In the genomic region with DNA sequence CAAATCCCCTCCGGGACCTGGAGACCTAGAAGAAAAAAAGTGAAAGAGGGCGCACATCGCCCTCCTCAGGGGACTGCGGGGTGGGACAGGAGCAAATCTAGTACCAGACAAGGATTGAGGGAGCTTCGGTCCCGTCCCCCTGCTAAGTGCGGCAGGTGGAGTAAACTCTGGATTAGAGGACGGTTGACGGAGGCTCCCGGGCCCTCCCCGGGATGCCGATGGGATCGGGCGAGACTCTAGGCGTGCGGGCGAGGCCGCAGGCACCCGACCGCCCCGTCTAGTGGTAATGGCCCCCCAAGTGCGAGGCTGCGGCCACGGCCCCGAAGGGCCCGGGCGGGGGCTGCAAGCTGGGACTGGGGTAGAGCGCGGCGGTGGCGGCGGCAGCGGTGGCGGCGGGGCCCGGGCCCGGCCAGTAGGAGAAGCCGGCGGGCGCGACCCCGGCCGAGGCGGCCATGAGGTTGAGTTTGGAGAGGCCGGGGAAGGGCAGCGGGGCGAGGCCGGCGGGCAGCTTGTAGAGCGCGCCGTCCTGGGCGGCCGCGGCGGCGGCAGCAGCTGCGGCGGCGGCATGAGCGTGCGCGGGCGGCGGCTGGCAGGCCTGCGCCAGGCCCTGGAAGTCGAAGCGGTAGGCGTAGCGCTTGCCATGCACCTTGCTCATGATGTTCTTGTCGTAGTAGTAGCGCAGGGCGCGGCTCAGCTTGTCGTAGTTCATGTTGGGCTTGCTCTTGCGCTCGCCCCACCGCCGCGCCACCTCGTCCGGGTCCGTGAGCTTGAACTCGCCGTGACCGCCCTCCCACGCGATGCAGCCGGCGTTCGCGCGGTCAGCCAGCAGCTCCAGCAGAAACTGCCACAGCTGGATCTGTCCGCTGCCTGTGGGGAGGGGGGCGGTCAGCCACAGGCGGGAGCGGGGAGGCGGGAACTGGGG, we compare ENCODE assay signal across 2 cellular contexts.
TF ChIP-seq lines count a peak whose summit lies in the region.

No MANE protein-coding gene starts in this region.

TF ChIP-seq in SK-N-SH, 30 proteins besides CTCF, POLR2A, EP300 and RAD21 (continued from another document):
- TF ChIP-seq, protein P1, sequence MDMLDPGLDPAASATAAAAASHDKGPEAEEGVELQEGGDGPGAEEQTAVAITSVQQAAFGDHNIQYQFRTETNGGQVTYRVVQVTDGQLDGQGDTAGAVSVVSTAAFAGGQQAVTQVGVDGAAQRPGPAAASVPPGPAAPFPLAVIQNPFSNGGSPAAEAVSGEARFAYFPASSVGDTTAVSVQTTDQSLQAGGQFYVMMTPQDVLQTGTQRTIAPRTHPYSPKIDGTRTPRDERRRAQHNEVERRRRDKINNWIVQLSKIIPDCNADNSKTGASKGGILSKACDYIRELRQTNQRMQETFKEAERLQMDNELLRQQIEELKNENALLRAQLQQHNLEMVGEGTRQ (IDR thresholded peaks at IDR 0.05; ENCODE audit: borderline replicate concordance, low read depth, low read length) = no peak
- TF ChIP-seq JUND (IDR thresholded peaks at IDR 0.05) = no peak
- TF ChIP-seq, protein P2, sequence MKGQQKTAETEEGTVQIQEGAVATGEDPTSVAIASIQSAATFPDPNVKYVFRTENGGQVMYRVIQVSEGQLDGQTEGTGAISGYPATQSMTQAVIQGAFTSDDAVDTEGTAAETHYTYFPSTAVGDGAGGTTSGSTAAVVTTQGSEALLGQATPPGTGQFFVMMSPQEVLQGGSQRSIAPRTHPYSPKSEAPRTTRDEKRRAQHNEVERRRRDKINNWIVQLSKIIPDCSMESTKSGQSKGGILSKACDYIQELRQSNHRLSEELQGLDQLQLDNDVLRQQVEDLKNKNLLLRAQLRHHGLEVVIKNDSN (IDR thresholded peaks at IDR 0.05; ENCODE audit: borderline replicate concordance, low read depth) = no peak
- TF ChIP-seq NRF1 (IDR thresholded peaks at IDR 0.05; ENCODE audit: low read depth, low read length) = no peak
- TF ChIP-seq TEAD4 (IDR thresholded peaks at IDR 0.05; ENCODE audit: borderline replicate concordance, insufficient read depth) = no peak
- TF ChIP-seq MEF2A (IDR thresholded peaks at IDR 0.05; ENCODE audit: borderline replicate concordance, low read depth) = no peak
- TF ChIP-seq TAF1 (IDR thresholded peaks at IDR 0.05; ENCODE audit: borderline replicate concordance, low read depth, low read length) = no peak
- TF ChIP-seq, protein P3, sequence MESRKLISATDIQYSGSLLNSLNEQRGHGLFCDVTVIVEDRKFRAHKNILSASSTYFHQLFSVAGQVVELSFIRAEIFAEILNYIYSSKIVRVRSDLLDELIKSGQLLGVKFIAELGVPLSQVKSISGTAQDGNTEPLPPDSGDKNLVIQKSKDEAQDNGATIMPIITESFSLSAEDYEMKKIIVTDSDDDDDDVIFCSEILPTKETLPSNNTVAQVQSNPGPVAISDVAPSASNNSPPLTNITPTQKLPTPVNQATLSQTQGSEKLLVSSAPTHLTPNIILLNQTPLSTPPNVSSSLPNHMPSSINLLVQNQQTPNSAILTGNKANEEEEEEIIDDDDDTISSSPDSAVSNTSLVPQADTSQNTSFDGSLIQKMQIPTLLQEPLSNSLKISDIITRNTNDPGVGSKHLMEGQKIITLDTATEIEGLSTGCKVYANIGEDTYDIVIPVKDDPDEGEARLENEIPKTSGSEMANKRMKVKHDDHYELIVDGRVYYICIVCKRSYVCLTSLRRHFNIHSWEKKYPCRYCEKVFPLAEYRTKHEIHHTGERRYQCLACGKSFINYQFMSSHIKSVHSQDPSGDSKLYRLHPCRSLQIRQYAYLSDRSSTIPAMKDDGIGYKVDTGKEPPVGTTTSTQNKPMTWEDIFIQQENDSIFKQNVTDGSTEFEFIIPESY (IDR thresholded peaks at IDR 0.05; ENCODE audit: borderline replicate concordance, low read depth) = no peak
- no peak for TF ChIP-seq RCOR1 (IDR thresholded peaks at IDR 0.05; ENCODE audit: low read length)
- TF ChIP-seq GABPA (IDR thresholded peaks at IDR 0.05; ENCODE audit: low read depth) = no peak

TF ChIP-seq in SK-N-SH treated with all-trans-retinoic acid at 6 μM for 48 hours, 23 proteins besides CTCF, POLR2A, EP300 and RAD21:
- TF ChIP-seq, protein P4, sequence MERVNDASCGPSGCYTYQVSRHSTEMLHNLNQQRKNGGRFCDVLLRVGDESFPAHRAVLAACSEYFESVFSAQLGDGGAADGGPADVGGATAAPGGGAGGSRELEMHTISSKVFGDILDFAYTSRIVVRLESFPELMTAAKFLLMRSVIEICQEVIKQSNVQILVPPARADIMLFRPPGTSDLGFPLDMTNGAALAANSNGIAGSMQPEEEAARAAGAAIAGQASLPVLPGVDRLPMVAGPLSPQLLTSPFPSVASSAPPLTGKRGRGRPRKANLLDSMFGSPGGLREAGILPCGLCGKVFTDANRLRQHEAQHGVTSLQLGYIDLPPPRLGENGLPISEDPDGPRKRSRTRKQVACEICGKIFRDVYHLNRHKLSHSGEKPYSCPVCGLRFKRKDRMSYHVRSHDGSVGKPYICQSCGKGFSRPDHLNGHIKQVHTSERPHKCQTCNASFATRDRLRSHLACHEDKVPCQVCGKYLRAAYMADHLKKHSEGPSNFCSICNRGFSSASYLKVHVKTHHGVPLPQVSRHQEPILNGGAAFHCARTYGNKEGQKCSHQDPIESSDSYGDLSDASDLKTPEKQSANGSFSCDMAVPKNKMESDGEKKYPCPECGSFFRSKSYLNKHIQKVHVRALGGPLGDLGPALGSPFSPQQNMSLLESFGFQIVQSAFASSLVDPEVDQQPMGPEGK (CRISPR knock-in tag; IDR thresholded peaks at IDR 0.05; ENCODE audit: borderline replicate concordance) = no peak
TF ChIP-seq in SK-N-SH treated with all-trans-retinoic acid at 6 μM for 48 hours: peak in this region for 0.
